8 cellular contexts compared by ENCODE assay signal in genomic region chr2:112275314-112275886, GRCh38. TPM values are rescaled to one million over a fixed set of nuclear protein-coding genes. Genes with fewer than 3 reads are reported as not detected.
DNase-seq lines count a peak whose midpoint lies in the region; ATAC-seq and TF ChIP-seq lines count a peak whose summit lies in the region.

Gene ZC3H6, plus strand, starts transcription at chr2:112275597. Its CDS starts 398 bp downstream, at chr2:112275995.

- no peaks in the 10 kb centered on the region for H3K9me3 Mint-ChIP-seq in chondrocyte (ENCODE audit: low read depth)

- DNase-seq in AG20443 (ENCODE audit: low spot score) (peak; percentile 98), NCI-H446 treated with DMSO at 0.1 percent for 48 hours (lab: John Stamatoyannopoulos, UW) (peak; percentile 93), chondrocyte (ENCODE audit: low spot score) (peak; percentile 100), kidney glomerular epithelial cell (lab: John Stamatoyannopoulos, UW) (peak; percentile 97)
- DNase-seq in activated CD4-positive, alpha-beta T cell treated with anti-CD3 and anti-CD28 coated beads for 1 hour, result peak; percentile 99
- peak; percentile 99 to 100 for DNase-seq in stimulated activated CD4-positive, alpha-beta T cell treated with anti-CD3 and anti-CD28 coated beads, Interleukin-1b, Interleukin-23, amount 100 ng/mL, for 1 hour (ENCODE audit: low read depth in 2 of 2)

- peak within 1 kb of the TSS; percentile 87 for H3K4me3 Mint-ChIP-seq in chondrocyte (ENCODE audit: unreplicated experiment)

- peak; percentile 35 for TF ChIP-seq CTCF in chondrocyte (IDR thresholded peaks at IDR 0.05)

- peak within 1 kb of the TSS; percentile 96 for H3K27ac Mint-ChIP-seq in chondrocyte (ENCODE audit: unreplicated experiment)

- peaks cover 11% of the 10 kb centered on the region for H3K4me1 Mint-ChIP-seq in chondrocyte (ENCODE audit: low read depth)

- ATAC-seq in GM19035 (IDR thresholded peaks at IDR 0.05; ENCODE audit: unreplicated experiment) (peak; percentile 96), HG03354 (IDR thresholded peaks at IDR 0.05; ENCODE audit: poor library complexity, severe bottlenecking, unreplicated experiment) (peak; percentile 95)

- H3K27me3 Mint-ChIP-seq in chondrocyte (ENCODE audit: low read depth), result no peaks in the 10 kb centered on the region

- no peaks in the 10 kb centered on the region for H3K36me3 Mint-ChIP-seq in chondrocyte (ENCODE audit: low read depth)

RNA-seq across cellular contexts. Expression of gene ZC3H6, which starts in this region (rescaled TPM):
- 6.6 to 9.4 TPM (median 8.6 TPM) in 3 replicates for total RNA-seq in chondrocyte

Comparison
In these comparisons a context has a peak if more than half of its experiments do, and no peak if none do; other contexts are left out.
1. Peak in every context shown above with its lines: DNase-seq and ATAC-seq.